ENCODE assay signal across 17 cellular contexts in the genomic region with DNA sequence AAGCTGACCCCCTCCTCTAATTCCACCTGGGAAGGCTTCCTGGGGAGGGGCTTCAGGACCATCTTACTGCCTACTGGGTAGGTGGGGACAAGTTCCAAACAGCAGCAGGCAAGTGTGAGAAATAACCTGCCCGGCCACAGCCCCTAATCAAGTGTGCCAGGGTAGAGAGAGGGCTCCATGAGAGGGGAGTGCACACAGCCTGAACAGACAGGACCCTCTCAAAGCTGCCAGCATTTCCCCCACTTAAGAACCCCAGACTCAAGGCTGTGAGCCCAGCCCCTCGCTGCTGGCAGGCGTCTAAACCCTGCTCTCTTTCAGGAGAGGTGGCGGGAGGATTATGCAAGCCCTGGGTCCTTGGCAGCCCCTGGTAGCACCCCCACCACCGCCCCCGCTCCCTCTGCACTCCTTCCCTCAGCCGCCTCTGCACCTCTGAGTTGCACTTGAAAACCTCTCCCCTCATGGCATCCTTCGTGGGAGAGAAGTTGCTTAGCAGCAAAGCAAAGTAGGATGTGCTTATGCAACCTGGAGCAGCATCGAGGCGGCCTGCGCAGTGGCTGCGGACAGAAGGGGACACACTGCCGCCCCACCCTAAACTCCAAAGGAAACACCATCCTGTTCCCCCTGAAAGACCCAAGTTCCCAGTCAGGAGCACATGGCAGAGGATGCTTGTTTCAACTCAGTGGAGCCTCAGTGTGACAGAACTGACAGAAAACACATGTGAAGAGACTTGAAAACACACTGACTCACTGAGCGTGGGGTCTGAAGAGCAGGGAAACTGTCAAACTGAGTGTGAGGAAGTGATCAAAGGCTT. TPM values are rescaled to one million over a fixed set of nuclear protein-coding genes. Genes with fewer than 3 reads are reported as not detected.
DNase-seq lines count a peak whose midpoint lies in the region; ATAC-seq, FAIRE-seq and TF ChIP-seq lines count a peak whose summit lies in the region.
"Had no signal": no experiment of that assay in that cellular context is flagged by ENCODE, and none has a peak within 500 bp of the region (broad histone marks: within the 10 kb centered on the region; RNA-seq: fewer than 3 reads in every experiment).

No MANE protein-coding gene starts in this region.

- H3K36me3 ChIP-seq in kidney (ENCODE audit: control insufficient read depth in 1 of 2, insufficient read depth in 2 of 2, low read length in 2 of 2) (peaks cover 28 to 32% of the 10 kb centered on the region in 2 donors), spleen (peaks cover 0 to 100% (median 85%) of the 10 kb centered on the region in 6 donors)

- ATAC-seq in Right ventricle myocardium superior (ENCODE audit: poor library complexity) (no peak), GM18870 (IDR thresholded peaks at IDR 0.05; ENCODE audit: unreplicated experiment) (no peak)
- ATAC-seq: GM23338 had no signal

- H3K9me3 ChIP-seq in kidney (ENCODE audit: control insufficient read depth in 1 of 2, low read length in 2 of 2) = no peaks in the 10 kb centered on the region
- H3K9me3 ChIP-seq in spleen = no peaks in the 10 kb centered on the region
- H3K9me3 ChIP-seq: SJCRH30 had no signal

- no peak for FAIRE-seq in kidney (lab: Jason Lieb, UNC)
- FAIRE-seq: G401.6 had no signal

- H3K4me3 ChIP-seq in kidney (ENCODE audit: low read length in 2 of 2) (no peak overlapping the region), spleen (no peak overlapping the region)
- H3K4me3 ChIP-seq: GM23338, SJCRH30 had no signal

- TF ChIP-seq POLR2A in spleen (IDR thresholded peaks at IDR 0.05) = no peak

- H3K27ac ChIP-seq in angular gyrus (ENCODE audit: low read depth, low read length) (peak overlapping the region; percentile 76), kidney (ENCODE audit: low read depth in 2 of 2, low read length in 2 of 2) (no peak overlapping the region), spleen (no peak overlapping the region)
- H3K27ac ChIP-seq: SJCRH30 had no signal

- DNase-seq in cardiac septum (ENCODE audit: low spot score) (peak; percentile 53), Right ventricle myocardium superior (no peak), kidney (peak; percentile 53), spleen (peak; percentile 45), C1 segment of cervical spinal cord (lab: John Stamatoyannopoulos, UW) (no peak)
- DNase-seq: CD4-positive, alpha-beta T cell; DND-41; KG1; NCI-H1436 treated with DMSO at 0.1 percent for 48 hours; NCI-H2081; NCI-H774; RPMI8226; SJCRH30 had no signal

- no peak overlapping the region for H3K9ac ChIP-seq in kidney (ENCODE audit: low read length in 2 of 2)

- H3K27me3 ChIP-seq in spleen (replicated peaks in 1 of 7) = no peaks in the 10 kb centered on the region
- H3K27me3 ChIP-seq: SJCRH30 had no signal

- WGBS in spleen, 5 donors = 86 to 97% (median 92%) methylated on average over 10 to 14 of the region's 14 CpGs

- H3K4me1 ChIP-seq in kidney (ENCODE audit: control insufficient read depth in 1 of 2, insufficient read depth in 1 of 2, low read depth in 1 of 2, low read length in 2 of 2) = no peaks in the 10 kb centered on the region
- H3K4me1 ChIP-seq in spleen = no peaks in the 10 kb centered on the region
- H3K4me1 ChIP-seq: SJCRH30 had no signal

- intact Hi-C loops in cardiac septum (cut with DNase I) (no loop called here), Right ventricle myocardium superior (cut with DNase I) (no loop called here), kidney (cut with DNase I) (no loop called here), spleen (cut with DNase I; ENCODE audit: low total_unique reads) (no loop called here)

- TF ChIP-seq CTCF in kidney (IDR thresholded peaks at IDR 0.05; ENCODE audit: borderline replicate concordance, extremely low read depth, insufficient read depth) (no peak), spleen (IDR thresholded peaks at IDR 0.05 in 8 of 11, conservative IDR thresholded peaks at IDR 0.05 in 3 of 11) (no peak)

RNA-seq across cellular contexts. Expression of gene DDRGK1, which starts 10.5 kb away (rescaled TPM):
- total RNA-seq in cardiac septum (29.1 TPM), Right ventricle myocardium superior (36.4 TPM), kidney (81.8 TPM), spleen (10 to 100 TPM; 38.2 to 53.7 (median 48.2) TPM)
- polyA plus RNA-seq in kidney (ENCODE audit: insufficient read depth, low read depth, low replicate concordance) (92.5 TPM), spleen (10 to 100 TPM; 25.6 to 37.3 (median 28.1) TPM)

RNA-seq across cellular contexts. Expression of gene ITPA, which starts 15.3 kb away (rescaled TPM):
- total RNA-seq in cardiac septum (24.1 TPM), Right ventricle myocardium superior (19.0 TPM), kidney (59.7 TPM), spleen (10 to 100 TPM; 26.1 to 54.8 (median 38.1) TPM)
- polyA plus RNA-seq in kidney (ENCODE audit: insufficient read depth, low read depth, low replicate concordance) (81.1 TPM), spleen (100 to 1,000 TPM; 111 to 173 (median 165) TPM)

RNA-seq across cellular contexts. Expression of gene LZTS3, which starts 20.7 kb away (rescaled TPM):
- total RNA-seq in cardiac septum (6.9 TPM), Right ventricle myocardium superior (18.3 TPM), kidney (20.0 TPM), spleen (1 to 10 TPM; 1.4 to 5.5 (median 2.3) TPM)
- polyA plus RNA-seq in kidney (ENCODE audit: insufficient read depth, low read depth, low replicate concordance) (23.0 TPM), spleen (1 to 10 TPM in 1 of 3 donors, under 1 TPM in 2; 0.64 to 1.6 (median 0.96) TPM)

RNA-seq across cellular contexts. Expression of gene FASTKD5, which starts 34.3 kb away (rescaled TPM):
- total RNA-seq in cardiac septum = 23.2 TPM
- total RNA-seq in Right ventricle myocardium superior = 24.8 TPM
- total RNA-seq in kidney = 15.8 TPM
- 17.3 TPM for polyA plus RNA-seq in kidney (ENCODE audit: insufficient read depth, low read depth, low replicate concordance)
- 10 to 100 TPM; 17.0 to 22.6 (median 18.5) TPM for total RNA-seq in spleen
- polyA plus RNA-seq in spleen = 10 to 100 TPM in 1 of 3 donors, 1 to 10 TPM in 2; 8.4 to 11.1 (median 9.0) TPM

RNA-seq across cellular contexts. Expression of gene UBOX5, which starts 34.3 kb away (rescaled TPM):
- total RNA-seq in cardiac septum (3.9 TPM), Right ventricle myocardium superior (2.8 TPM), kidney (7.2 TPM), spleen (1 to 10 TPM; 5.9 to 8.1 (median 7.3) TPM)
- polyA plus RNA-seq in kidney (ENCODE audit: insufficient read depth, low read depth, low replicate concordance) (5.6 TPM), spleen (1 to 10 TPM; 2.4 to 4.0 (median 2.9) TPM)

Comparison
In these comparisons a context has a peak if more than half of its experiments do, and no peak if none do; other contexts are left out.
1. DNase-seq: peak in cardiac septum (single experiment), kidney (single experiment) and spleen (single experiment); none in Right ventricle myocardium superior (single experiment) and C1 segment of cervical spinal cord (0 of 14).